Comparison of ENCODE assay signal across 23 cellular contexts in the genomic region with DNA sequence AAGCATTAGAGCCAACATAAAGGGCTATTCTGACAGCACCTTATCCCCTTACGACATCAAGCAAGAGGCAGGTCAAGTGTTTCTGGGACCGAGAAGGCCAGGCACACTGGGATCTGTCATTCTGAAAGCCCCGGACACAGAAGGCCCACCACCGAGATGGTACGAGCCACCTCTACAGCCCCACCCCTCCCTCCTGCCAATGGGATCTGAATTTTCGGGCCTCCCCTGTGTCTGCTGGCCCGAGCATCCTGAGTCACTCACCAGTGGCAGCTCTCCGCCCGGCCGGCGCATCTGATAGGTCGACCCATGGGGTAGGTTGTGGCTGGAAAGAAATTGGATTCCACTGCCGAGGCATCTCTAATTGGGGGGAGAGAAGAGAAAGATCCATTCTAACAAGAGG. TPM values are rescaled to one million over a fixed set of nuclear protein-coding genes. Genes with fewer than 3 reads are reported as not detected.
A peak's percentile ranks its signal among the peaks of the same experiment; 100 is the strongest.
DNase-seq lines count a peak whose midpoint lies in the region; ATAC-seq and TF ChIP-seq lines count a peak whose summit lies in the region.
"Had no signal": no experiment of that assay in that cellular context is flagged by ENCODE, and none has a peak within 500 bp of the region (broad histone marks: within the 10 kb centered on the region; RNA-seq: fewer than 3 reads in every experiment).

No MANE protein-coding gene starts in this region.

- H3K79me2 ChIP-seq in GM23338 (replicated peaks; ENCODE audit: insufficient read depth) (peaks cover 61% of the 10 kb centered on the region), osteoblast (ENCODE audit: insufficient read depth, low read length) (peaks cover 37% of the 10 kb centered on the region)

- H2AFZ ChIP-seq in GM23338 (no peak overlapping the region), osteoblast (ENCODE audit: low read length) (no peak overlapping the region)
- H2AFZ ChIP-seq: hepatocyte had no signal

- H3K9me2 ChIP-seq in GM23338 (ENCODE audit: insufficient read depth), result no peaks in the 10 kb centered on the region

- H3K4me3 ChIP-seq in GM23338, result no peak overlapping the region
- H3K4me3 ChIP-seq in osteoblast (ENCODE audit: insufficient read depth, low read length), result no peak overlapping the region
- H3K4me3 ChIP-seq in WERI-Rb-1 (ENCODE audit: low read depth, low read length), result no peak overlapping the region
- H3K4me3 ChIP-seq: hepatocyte, right atrium auricular region had no signal

- H3K36me3 Mint-ChIP-seq in activated T-cell treated with anti-CD3 and anti-CD28 coated beads, Interleukin-2, amount 50 U/mL, for 24 hours (ENCODE audit: low read depth), result peaks cover 73% of the 10 kb centered on the region
- peaks cover 60% of the 10 kb centered on the region for H3K36me3 Mint-ChIP-seq in GM23338 (ENCODE audit: low read depth)
- peaks cover 24% of the 10 kb centered on the region for H3K36me3 Mint-ChIP-seq in activated naive CD8-positive, alpha-beta T cell treated with anti-CD3 and anti-CD28 coated beads, Interleukin-2, amount 50 U/mL, for 24 hours (ENCODE audit: low read depth)

- H3K27me3 ChIP-seq in GM23338 (ENCODE audit: insufficient read depth), result no peaks in the 10 kb centered on the region
- no peaks in the 10 kb centered on the region for H3K27me3 ChIP-seq in osteoblast (ENCODE audit: insufficient read depth, low read length)
- no peaks in the 10 kb centered on the region for H3K27me3 ChIP-seq in WERI-Rb-1 (ENCODE audit: insufficient read depth, low read depth, severe bottlenecking)
- H3K27me3 ChIP-seq: hepatocyte, right atrium auricular region had no signal

- H3K4me1 ChIP-seq in GM23338 (ENCODE audit: insufficient read depth) (no peaks in the 10 kb centered on the region; the same call in 1 of the 2 replicates), osteoblast (ENCODE audit: insufficient read depth, low read length) (peaks cover 14% of the 10 kb centered on the region)

- ATAC-seq in GM23338, result no peak
- no peak for ATAC-seq in activated naive CD8-positive, alpha-beta T cell treated with anti-CD3 and anti-CD28 coated beads, Interleukin-2, amount 50 U/mL, for 24 hours
- ATAC-seq: PC-3 had no signal

- peaks cover 18% of the 10 kb centered on the region for H3K36me3 ChIP-seq in GM23338 (ENCODE audit: insufficient read depth)
- H3K36me3 ChIP-seq in osteoblast (ENCODE audit: insufficient read depth, low read length), result peaks cover 18% of the 10 kb centered on the region
- H3K36me3 ChIP-seq in WERI-Rb-1, result peaks cover 60% of the 10 kb centered on the region

- TF ChIP-seq CTCF in GM23338 (conservative IDR thresholded peaks at IDR 0.05; ENCODE audit: low read depth in 2 of 2) (no peak), osteoblast (IDR thresholded peaks at IDR 0.05; ENCODE audit: extremely low read depth, low read depth, low read length) (no peak), WERI-Rb-1 (IDR thresholded peaks at IDR 0.05; ENCODE audit: low read depth, low read length) (no peak)

- H3K27ac ChIP-seq in GM23338 (ENCODE audit: low read depth) (no peak overlapping the region), osteoblast (ENCODE audit: low read depth, low read length) (no peak overlapping the region), WERI-Rb-1 (no peak overlapping the region)
- H3K27ac ChIP-seq: hepatocyte, KMS-11, right atrium auricular region, VCaP had no signal

- DNase-seq in activated T-cell treated with anti-CD3 and anti-CD28 coated beads, Interleukin-2, amount 50 U/mL, for 24 hours, result no peak
- DNase-seq in activated T-cell treated with anti-CD3 and anti-CD28 coated beads, Interleukin-2, amount 50 U/mL, for 48 hours, result no peak
- DNase-seq in GM23338 (ENCODE audit: low spot score), result no peak
- DNase-seq in activated naive CD8-positive, alpha-beta T cell treated with anti-CD3 and anti-CD28 coated beads, Interleukin-2, amount 50 U/mL, for 24 hours, result no peak
- peak; percentile 23 for DNase-seq in osteoblast (ENCODE audit: insufficient read length, low spot score, missing footprints)
- DNase-seq in WERI-Rb-1, result no peak
- DNase-seq in NK-92 (lab: John Stamatoyannopoulos, UW; ENCODE audit: unreplicated experiment), result no peak
- no peak for DNase-seq in ecto neural progenitor cell (ENCODE audit: low spot score)
- DNase-seq: activated gamma-delta T cell treated with Interleukin-2 at 50 U/mL for 16 hours; caudate nucleus; DMS153; foreskin fibroblast; GF-D8; NCI-H187; NCI-H82; PC-3; SIG-M5; stimulated activated CD8-positive, alpha-beta memory T cell treated with anti-CD3 and anti-CD28 coated beads, Interleukin-4, amount 100 ng/mL, for 48 hours had no signal

- no peaks in the 10 kb centered on the region for H3K9me3 ChIP-seq in osteoblast (ENCODE audit: low read depth, low read length)
- no peaks in the 10 kb centered on the region for H3K9me3 ChIP-seq in WERI-Rb-1 (ENCODE audit: severe bottlenecking)
- H3K9me3 ChIP-seq: right atrium auricular region had no signal

- peak overlapping the region; percentile 71 for H3K27ac Mint-ChIP-seq in activated T-cell treated with anti-CD3 and anti-CD28 coated beads, Interleukin-2, amount 50 U/mL, for 24 hours
- H3K27ac Mint-ChIP-seq in GM23338, result no peak overlapping the region
- H3K27ac Mint-ChIP-seq in activated naive CD8-positive, alpha-beta T cell treated with anti-CD3 and anti-CD28 coated beads, Interleukin-2, amount 50 U/mL, for 24 hours, result no peak overlapping the region

- H3K9me3 Mint-ChIP-seq in activated T-cell treated with anti-CD3 and anti-CD28 coated beads, Interleukin-2, amount 50 U/mL, for 24 hours, result no peaks in the 10 kb centered on the region
- H3K9me3 Mint-ChIP-seq in GM23338, result peaks cover 14% of the 10 kb centered on the region
- no peaks in the 10 kb centered on the region for H3K9me3 Mint-ChIP-seq in activated naive CD8-positive, alpha-beta T cell treated with anti-CD3 and anti-CD28 coated beads, Interleukin-2, amount 50 U/mL, for 24 hours

- peaks cover 40% of the 10 kb centered on the region for H3K4me1 Mint-ChIP-seq in activated T-cell treated with anti-CD3 and anti-CD28 coated beads, Interleukin-2, amount 50 U/mL, for 24 hours (ENCODE audit: low read depth)
- peaks cover 13% of the 10 kb centered on the region; the same call in 2 of the 3 replicates for H3K4me1 Mint-ChIP-seq in GM23338
- H3K4me1 Mint-ChIP-seq in activated naive CD8-positive, alpha-beta T cell treated with anti-CD3 and anti-CD28 coated beads, Interleukin-2, amount 50 U/mL, for 24 hours, result peaks cover 40% of the 10 kb centered on the region

- peaks cover 26% of the 10 kb centered on the region for H4K20me1 ChIP-seq in GM23338 (replicated peaks; ENCODE audit: insufficient read depth)
- peaks cover 5% of the 10 kb centered on the region for H4K20me1 ChIP-seq in osteoblast (ENCODE audit: insufficient read depth, low read length)

- peak overlapping the region; percentile 42 for H3K4me3 Mint-ChIP-seq in activated T-cell treated with anti-CD3 and anti-CD28 coated beads, Interleukin-2, amount 50 U/mL, for 24 hours
- peak overlapping the region; percentile 45; the same call in 2 of the 3 replicates for H3K4me3 Mint-ChIP-seq in GM23338
- H3K4me3 Mint-ChIP-seq in activated naive CD8-positive, alpha-beta T cell treated with anti-CD3 and anti-CD28 coated beads, Interleukin-2, amount 50 U/mL, for 24 hours, result peak overlapping the region; percentile 32
- H3K4me3 Mint-ChIP-seq: CD14-positive monocyte had no signal

- H3K27me3 Mint-ChIP-seq in activated T-cell treated with anti-CD3 and anti-CD28 coated beads, Interleukin-2, amount 50 U/mL, for 24 hours, result no peaks in the 10 kb centered on the region
- peaks cover 11% of the 10 kb centered on the region for H3K27me3 Mint-ChIP-seq in GM23338 (ENCODE audit: insufficient read depth, low read depth, poor library complexity)
- H3K27me3 Mint-ChIP-seq in activated naive CD8-positive, alpha-beta T cell treated with anti-CD3 and anti-CD28 coated beads, Interleukin-2, amount 50 U/mL, for 24 hours, result no peaks in the 10 kb centered on the region

- peaks cover 13% of the 10 kb centered on the region; the same call in 1 of the 2 replicates for H3F3A ChIP-seq in GM23338 (replicated peaks; ENCODE audit: low read depth)

- H3K4me2 ChIP-seq in GM23338, result no peak overlapping the region
- H3K4me2 ChIP-seq in osteoblast (ENCODE audit: insufficient read depth, low read length), result no peak overlapping the region
- H3K4me2 ChIP-seq: hepatocyte, KMS-11 had no signal

TF ChIP-seq in GM23338, 12 proteins besides CTCF, POLR2A, EP300 and RAD21 (continues in another document):
- TF ChIP-seq NANOG (IDR thresholded peaks at IDR 0.05; ENCODE audit: borderline replicate concordance), result no peak
- no peak for TF ChIP-seq EZH2phosphoT487 (IDR thresholded peaks at IDR 0.05; ENCODE audit: unreplicated experiment)

RNA-seq across cellular contexts. Expression of gene TIMM44, which starts 2.6 kb away (rescaled TPM):
- total RNA-seq in GM23338 (2014; rRNA removed; shearing (Covaris generic)), result 121 and 125 TPM in 2 replicates
- polyA plus RNA-seq in GM23338 (2016; fragmentation: Nextera tagmentation; extraction: Ambion mirVana), result 128 and 131 TPM in 2 replicates
- total RNA-seq in osteoblast, result 52.5 and 55.4 TPM in 2 replicates

RNA-seq across cellular contexts. Expression of gene CTXN1, which starts 14.9 kb away (rescaled TPM):
- total RNA-seq in GM23338 (2014; rRNA removed; shearing (Covaris generic)), result 52.4 and 53.1 TPM in 2 replicates
- 22.3 and 22.5 TPM in 2 replicates for polyA plus RNA-seq in GM23338 (2016; fragmentation: Nextera tagmentation; extraction: Ambion mirVana)
- total RNA-seq in osteoblast, result 1.5 and 2.5 TPM in 2 replicates
- polyA plus RNA-seq: CD14-positive monocyte had no signal

RNA-seq across cellular contexts. Expression of gene SNAPC2, which starts 20.7 kb away (rescaled TPM):
- 17.2 and 25.1 TPM in 2 replicates for total RNA-seq in GM23338 (2014; rRNA removed; shearing (Covaris generic))
- 16.4 and 17.1 TPM in 2 replicates for polyA plus RNA-seq in GM23338 (2016; fragmentation: Nextera tagmentation; extraction: Ambion mirVana)
- total RNA-seq in osteoblast, result 16.8 and 18.5 TPM in 2 replicates

RNA-seq across cellular contexts. Expression of gene TGFBR3L, which starts 26.2 kb away (rescaled TPM):
- total RNA-seq in GM23338 (2014; rRNA removed; shearing (Covaris generic)), result 1.7 and 5.6 TPM in 2 replicates
- 6.2 and 7.0 TPM in 2 replicates for polyA plus RNA-seq in GM23338 (2016; fragmentation: Nextera tagmentation; extraction: Ambion mirVana)
- under 0.01 TPM in 1 of 2 replicates, not detected in the other for total RNA-seq in osteoblast
- total RNA-seq: hepatocyte had no signal
- polyA plus RNA-seq: CD14-positive monocyte had no signal

RNA-seq across cellular contexts. Expression of gene MAP2K7, which starts 37.2 kb away (rescaled TPM):
- 22.6 and 23.2 TPM in 2 replicates for total RNA-seq in GM23338 (2014; rRNA removed; shearing (Covaris generic))
- 11.3 and 12.2 TPM in 2 replicates for polyA plus RNA-seq in GM23338 (2016; fragmentation: Nextera tagmentation; extraction: Ambion mirVana)
- 12.4 and 14.8 TPM in 2 replicates for total RNA-seq in osteoblast

Comparison
In these comparisons a context has a peak if more than half of its experiments do, and no peak if none do; other contexts are left out.
1. RNA of gene CTXN1, which starts 14.9 kb away (total RNA-seq): 52.4 to 53.1 TPM in GM23338; 1.5 to 2.5 TPM in osteoblast; every median in the first group is over 10 times any median in the second.
2. Peak in every context shown above with its lines, with median percentiles within 50 percentile points of each other: H3K4me3 Mint-ChIP-seq.